1 cellular context compared by ENCODE assay signal in genomic region chr12:13195848-13196301, GRCh38.
TF ChIP-seq lines count a peak whose summit lies in the region.

No MANE protein-coding gene starts in this region.

TF ChIP-seq in HepG2, 621 proteins besides CTCF, POLR2A, EP300 and RAD21 (continued from another document):
- TF ChIP-seq ZBTB37 (CRISPR knock-in tag; IDR thresholded peaks at IDR 0.05) (no peak), ZNF691 (CRISPR knock-in tag; IDR thresholded peaks at IDR 0.05; ENCODE audit: borderline replicate concordance, low read depth) (no peak), POLR2AphosphoS2 (IDR thresholded peaks at IDR 0.05; ENCODE audit: low read depth, low read length) (no peak), HNF4A (CRISPR knock-in tag; IDR thresholded peaks at IDR 0.05) (peak; percentile 30; the same call in 1 of the 2 replicates), ZNF564 (CRISPR knock-in tag; IDR thresholded peaks at IDR 0.05) (no peak), ZNF343 (CRISPR knock-in tag; IDR thresholded peaks at IDR 0.05) (no peak), STAT5B (CRISPR knock-in tag; IDR thresholded peaks at IDR 0.05) (no peak), LBX2 (CRISPR knock-in tag; IDR thresholded peaks at IDR 0.05; ENCODE audit: borderline replicate concordance) (no peak)
TF ChIP-seq in HepG2: peak in this region for 2.
